Comparison of ENCODE assay signal across 8 cellular contexts in genomic region chr19:45884682-45885555, GRCh38. TPM values are rescaled to one million over a fixed set of nuclear protein-coding genes. Genes with fewer than 3 reads are reported as not detected.
DNase-seq lines count a peak whose midpoint lies in the region; ATAC-seq, FAIRE-seq and TF ChIP-seq lines count a peak whose summit lies in the region.

No MANE protein-coding gene starts in this region.

- H3K9me3 Mint-ChIP-seq in activated CD4-positive, alpha-beta memory T cell treated with anti-CD3 and anti-CD28 coated beads, Interleukin-2, amount 10 ng/mL, durations not matched to agents 7 days and 5 days, result no peaks in the 10 kb centered on the region
- peaks cover 9% of the 10 kb centered on the region for H3K9me3 Mint-ChIP-seq in glutamatergic neuron (ENCODE audit: unreplicated experiment)

- no peaks in the 10 kb centered on the region for H3K27me3 Mint-ChIP-seq in activated CD4-positive, alpha-beta memory T cell treated with anti-CD3 and anti-CD28 coated beads, Interleukin-2, amount 10 ng/mL, durations not matched to agents 7 days and 5 days
- H3K27me3 Mint-ChIP-seq in glutamatergic neuron (ENCODE audit: unreplicated experiment), result peaks cover 10% of the 10 kb centered on the region

- FAIRE-seq in small intestine (lab: Jason Lieb, UNC), result no peak

- H3K27ac ChIP-seq in small intestine (ENCODE audit: low read depth in 1 of 2, low read length in 1 of 2), result peak overlapping the region; percentile 86 to 95

- 41 to 60% (median 49%) methylated on average over 58 to 72 of the region's 72 CpGs for WGBS in small intestine, 3 donors

- TF ChIP-seq CTCF in glutamatergic neuron (IDR thresholded peaks at IDR 0.05; ENCODE audit: partially characterized antibody, unreplicated experiment), result no peak

- POLR2A ChIA-PET in activated CD4-positive, alpha-beta memory T cell treated with anti-CD3 and anti-CD28 coated beads, Interleukin-2, amount 10 ng/mL, durations not matched to agents 7 days and 5 days (lab: Charles Lee), result interaction anchor here (1.2 to 2.7 kb wide), 6 partner anchors 10 to 112 kb away, joined by 3 to 29 read pairs (median 6); partner anchors contain the start of genes CCDC61, MYPOP and SYMPK

- H3K27ac Mint-ChIP-seq in activated CD4-positive, alpha-beta memory T cell treated with anti-CD3 and anti-CD28 coated beads, Interleukin-2, amount 10 ng/mL, durations not matched to agents 7 days and 5 days, result no peak overlapping the region
- no peak overlapping the region for H3K27ac Mint-ChIP-seq in glutamatergic neuron (ENCODE audit: unreplicated experiment)

- H3K36me3 Mint-ChIP-seq in activated CD4-positive, alpha-beta memory T cell treated with anti-CD3 and anti-CD28 coated beads, Interleukin-2, amount 10 ng/mL, durations not matched to agents 7 days and 5 days (ENCODE audit: low read depth), result peaks cover 4% of the 10 kb centered on the region
- H3K36me3 Mint-ChIP-seq in glutamatergic neuron (ENCODE audit: unreplicated experiment), result no peaks in the 10 kb centered on the region

- no peaks in the 10 kb centered on the region for H3K9me3 ChIP-seq in small intestine (ENCODE audit: control insufficient read depth, low read depth)

- CTCF ChIA-PET in activated CD4-positive, alpha-beta memory T cell treated with anti-CD3 and anti-CD28 coated beads, Interleukin-2, amount 10 ng/mL, durations not matched to agents 7 days and 5 days (lab: Charles Lee), result interaction anchor here (0.5 to 3.4 kb wide), 6 partner anchors 12 to 114 kb away, joined by 3 to 22 read pairs (median 5); partner anchors contain the start of genes FOXA3, MYPOP and SYMPK

- peaks cover 2 to 6% of the 10 kb centered on the region in 2 donors for H3K4me1 ChIP-seq in small intestine (ENCODE audit: control insufficient read depth in 2 of 2, insufficient read depth in 1 of 2, low read depth in 1 of 2, low read length in 1 of 2)

- peak overlapping the region; percentile 52 for H3K4me3 Mint-ChIP-seq in activated CD4-positive, alpha-beta memory T cell treated with anti-CD3 and anti-CD28 coated beads, Interleukin-2, amount 10 ng/mL, durations not matched to agents 7 days and 5 days
- peak overlapping the region; percentile 63 for H3K4me3 Mint-ChIP-seq in glutamatergic neuron (ENCODE audit: unreplicated experiment)

- H3K27me3 ChIP-seq in H7 (ENCODE audit: control insufficient read depth, insufficient read depth, low read length) (no peaks in the 10 kb centered on the region), small intestine (ENCODE audit: control insufficient read depth in 2 of 2, insufficient read depth in 2 of 2, low read length in 2 of 2) (no peaks in the 10 kb centered on the region)

- DNase-seq in COLO668 (lab: John Stamatoyannopoulos, UW; ENCODE audit: unreplicated experiment) (peak; percentile 67), H7 (peak; percentile 82), glutamatergic neuron (peak; percentile 52), small intestine (no peak), GDM1 (lab: John Stamatoyannopoulos, UW) (no peak)
- DNase-seq in activated CD4-positive, alpha-beta memory T cell treated with anti-CD3 and anti-CD28 coated beads, Interleukin-2, amount 10 ng/mL, durations not matched to agents 7 days and 5 days, result no peak

- no peaks in the 10 kb centered on the region for H3K36me3 ChIP-seq in H7 (replicated peaks; ENCODE audit: control insufficient read depth, insufficient read depth, low read length)
- peaks cover 0 to 3% of the 10 kb centered on the region in 2 donors for H3K36me3 ChIP-seq in small intestine (ENCODE audit: control insufficient read depth in 2 of 2, insufficient read depth in 2 of 2, low read length in 2 of 2)

- H3K4me1 Mint-ChIP-seq in activated CD4-positive, alpha-beta memory T cell treated with anti-CD3 and anti-CD28 coated beads, Interleukin-2, amount 10 ng/mL, durations not matched to agents 7 days and 5 days, result peaks cover 35% of the 10 kb centered on the region
- H3K4me1 Mint-ChIP-seq in glutamatergic neuron (ENCODE audit: low read depth, unreplicated experiment), result peaks cover 9% of the 10 kb centered on the region

- H3K4me3 ChIP-seq in H7 (ENCODE audit: insufficient read depth, low read depth, low read length) (peak overlapping the region; percentile 79), small intestine (ENCODE audit: low read depth in 1 of 2, low read length in 2 of 2) (peak overlapping the region; percentile 71 to 79)

- ATAC-seq in HG03045 (IDR thresholded peaks at IDR 0.05; ENCODE audit: unreplicated experiment), result no peak
- ATAC-seq in HG03460 (IDR thresholded peaks at IDR 0.05; ENCODE audit: unreplicated experiment), result no peak

RNA-seq across cellular contexts. Expression of gene IRF2BP1, which starts 1.0 kb away (rescaled TPM):
- total RNA-seq in H7 (2014; rRNA removed; shearing (Covaris generic)), result 45.2 and 45.7 TPM in 2 replicates
- total RNA-seq in activated CD4-positive, alpha-beta memory T cell treated with anti-CD3 and anti-CD28 coated beads, Interleukin-2, amount 10 ng/mL, durations not matched to agents 7 days and 5 days, result 10 to 100 TPM; 16.9 to 17.6 TPM
- total RNA-seq in glutamatergic neuron (ENCODE audit: unreplicated experiment), result 19.2 TPM
- polyA plus RNA-seq in small intestine, result 10 to 100 TPM; 14.5 to 16.7 (median 14.6) TPM

RNA-seq across cellular contexts. Expression of gene MYPOP, which starts 17.5 kb away (rescaled TPM):
- total RNA-seq in H7 (2014; rRNA removed; shearing (Covaris generic)), result 2.8 and 2.9 TPM in 2 replicates
- 10 to 100 TPM; 12.5 to 12.9 TPM for total RNA-seq in activated CD4-positive, alpha-beta memory T cell treated with anti-CD3 and anti-CD28 coated beads, Interleukin-2, amount 10 ng/mL, durations not matched to agents 7 days and 5 days
- total RNA-seq in glutamatergic neuron (ENCODE audit: unreplicated experiment), result 7.1 TPM
- polyA plus RNA-seq in small intestine, result 10 to 100 TPM in 1 of 3 donors, 1 to 10 TPM in 2; 4.8 to 10.7 (median 7.3) TPM

RNA-seq across cellular contexts. Expression of gene FOXA3, which starts 20.8 kb away (rescaled TPM):
- total RNA-seq in H7 (2014; rRNA removed; shearing (Covaris generic)), result 13.4 and 15.1 TPM in 2 replicates
- not detected for total RNA-seq in activated CD4-positive, alpha-beta memory T cell treated with anti-CD3 and anti-CD28 coated beads, Interleukin-2, amount 10 ng/mL, durations not matched to agents 7 days and 5 days
- 1.0 TPM for total RNA-seq in glutamatergic neuron (ENCODE audit: unreplicated experiment)
- 10 to 100 TPM; 15.7 to 24.8 (median 21.5) TPM for polyA plus RNA-seq in small intestine

RNA-seq across cellular contexts. Expression of gene SYMPK, which starts 22.0 kb away (rescaled TPM):
- 66.2 and 70.3 TPM in 2 replicates for total RNA-seq in H7 (2014; rRNA removed; shearing (Covaris generic))
- total RNA-seq in activated CD4-positive, alpha-beta memory T cell treated with anti-CD3 and anti-CD28 coated beads, Interleukin-2, amount 10 ng/mL, durations not matched to agents 7 days and 5 days, result 10 to 100 TPM; 88.3 to 89.2 TPM
- total RNA-seq in glutamatergic neuron (ENCODE audit: unreplicated experiment), result 78.1 TPM
- 100 to 1,000 TPM in 1 of 3 donors, 10 to 100 TPM in 2; 68.1 to 106 (median 76.7) TPM for polyA plus RNA-seq in small intestine

RNA-seq across cellular contexts. Expression of gene NANOS2, which starts 29.7 kb away (rescaled TPM):
- not detected in 2 replicates for total RNA-seq in H7 (2014; rRNA removed; shearing (Covaris generic))
- total RNA-seq in activated CD4-positive, alpha-beta memory T cell treated with anti-CD3 and anti-CD28 coated beads, Interleukin-2, amount 10 ng/mL, durations not matched to agents 7 days and 5 days, result not detected
- total RNA-seq in glutamatergic neuron (ENCODE audit: unreplicated experiment), result not detected
- not detected for polyA plus RNA-seq in small intestine

Comparison
In these comparisons a context has a peak if more than half of its experiments do, and no peak if none do; other contexts are left out.
1. DNase-seq: peak in COLO668 (single experiment), H7 (single experiment) and glutamatergic neuron (single experiment); none in activated CD4-positive, alpha-beta memory T cell treated with anti-CD3 and anti-CD28 coated beads, Interleukin-2, amount 10 ng/mL, durations not matched to agents 7 days and 5 days (single experiment), small intestine (single experiment) and GDM1 (single experiment).